ENCODE assay signal across 2 cellular contexts in genomic region chr10:132022241-132022640, GRCh38.
TF ChIP-seq lines count a peak whose summit lies in the region.

No MANE protein-coding gene starts in this region.

TF ChIP-seq in HEK293, 187 proteins besides CTCF, POLR2A, EP300 and RAD21:
- TF ChIP-seq ZIC2 (tag by site-specific recombination; IDR thresholded peaks at IDR 0.05), result peak; percentile 62
- no peak for TF ChIP-seq ZNF777 (tag by site-specific recombination; IDR thresholded peaks at IDR 0.05; ENCODE audit: borderline replicate concordance)

TF ChIP-seq in H1, 55 proteins besides CTCF, POLR2A, EP300 and RAD21:
- TF ChIP-seq KDM4A (IDR thresholded peaks at IDR 0.05; ENCODE audit: low read depth, low read length, severe bottlenecking) (no peak), NRF1 (IDR thresholded peaks at IDR 0.05; ENCODE audit: low read depth, low read length) (no peak), PHF8 (conservative IDR thresholded peaks at IDR 0.05; ENCODE audit: low read depth, low read length) (no peak), ASH2L (IDR thresholded peaks at IDR 0.05; ENCODE audit: low read length) (no peak), RBBP5 (IDR thresholded peaks at IDR 0.05; ENCODE audit: borderline replicate concordance, low read depth, low read length) (no peak), SUZ12 (IDR thresholded peaks at IDR 0.05; ENCODE audit: low read length) (no peak), JUND (IDR thresholded peaks at IDR 0.05; ENCODE audit: low read length) (no peak)
